ENCODE assay signal across 25 cellular contexts in the genomic region with DNA sequence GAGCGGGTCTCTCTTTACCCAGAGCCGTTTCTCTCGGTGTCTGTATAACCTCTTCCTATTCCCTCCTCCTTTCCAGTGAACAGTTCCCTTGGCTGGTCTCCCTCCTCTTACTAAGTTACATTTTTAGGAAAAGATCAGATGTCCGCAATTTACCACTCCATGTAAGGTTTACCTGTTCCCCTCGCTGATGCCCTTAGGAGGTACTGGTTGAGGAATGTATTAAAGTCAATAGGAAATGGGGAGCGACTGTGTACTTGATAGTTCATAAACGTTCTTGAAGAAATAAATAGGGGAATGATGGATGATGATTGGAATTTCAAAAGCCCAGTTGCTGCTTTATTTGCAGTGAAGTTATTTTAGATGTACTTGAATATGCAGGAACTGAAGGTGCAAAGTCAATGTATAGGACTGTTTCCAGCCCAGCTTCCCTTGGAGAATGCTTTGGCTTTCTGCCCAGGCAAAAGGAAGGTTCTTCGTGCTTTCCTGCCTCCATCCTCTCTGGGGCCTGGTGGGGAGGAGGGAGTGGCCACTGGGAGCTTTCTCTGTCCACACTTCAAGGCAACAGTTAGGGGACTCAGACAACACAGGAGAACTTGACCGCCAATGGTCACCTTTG. TPM values are rescaled to one million over a fixed set of nuclear protein-coding genes. Genes with fewer than 3 reads are reported as not detected.
DNase-seq lines count a peak whose midpoint lies in the region; ATAC-seq and TF ChIP-seq lines count a peak whose summit lies in the region.
"Had no signal": no experiment of that assay in that cellular context is flagged by ENCODE, and none has a peak within 500 bp of the region (broad histone marks: within the 10 kb centered on the region; RNA-seq: fewer than 3 reads in every experiment).

No MANE protein-coding gene starts in this region.

- H2AFZ ChIP-seq in PC-3 (ENCODE audit: low read length) = peak overlapping the region; percentile 55; the same call in 1 of the 2 replicates
- H2AFZ ChIP-seq: parathyroid adenoma had no signal

- no peaks in the 10 kb centered on the region for H3K36me3 ChIP-seq in PC-3 (ENCODE audit: low read depth, low read length)
- no peaks in the 10 kb centered on the region for H3K36me3 ChIP-seq in right atrium auricular region
- H3K36me3 ChIP-seq in brain microvascular endothelial cell (replicated peaks) = no peaks in the 10 kb centered on the region
- H3K36me3 ChIP-seq: MG63, thoracic aorta had no signal

- H3K9ac ChIP-seq in PC-3 (ENCODE audit: low read length) = no peak overlapping the region
- H3K9ac ChIP-seq: parathyroid adenoma had no signal

- no peak for TF ChIP-seq CTCF in PC-3 (conservative IDR thresholded peaks at IDR 0.05; ENCODE audit: low read depth, low read length)
- TF ChIP-seq CTCF in right atrium auricular region (IDR thresholded peaks at IDR 0.05) = no peak
- no peak for TF ChIP-seq CTCF in brain microvascular endothelial cell (IDR thresholded peaks at IDR 0.05; ENCODE audit: low read depth, low read length, missing control alignments)

- no peaks in the 10 kb centered on the region for H3K79me2 ChIP-seq in PC-3 (ENCODE audit: low read length)
- H3K79me2 ChIP-seq: parathyroid adenoma had no signal

- in situ Hi-C loops in brain microvascular endothelial cell (cut with HindIII; ENCODE audit: low pct_ligation_motif_present, low sequenced_read_pairs) = no loop called here

- POLR2A ChIA-PET in PC-3 (lab: Charles Lee; ENCODE audit: unreplicated experiment) = interaction anchor here (0.7 kb wide), 1 partner anchor 88 kb away, joined by 3 read pairs; no protein-coding TSS in a partner anchor

- no peaks in the 10 kb centered on the region for H4K20me1 ChIP-seq in PC-3 (ENCODE audit: low read length)

- intact Hi-C loops in PC-3 (cut with micrococcal nuclease) = no loop called here

- no peak overlapping the region for H3K27ac ChIP-seq in PC-3 (ENCODE audit: low read length)
- H3K27ac ChIP-seq in right atrium auricular region = peak overlapping the region; percentile 36 to 53
- H3K27ac ChIP-seq in brain microvascular endothelial cell = no peak overlapping the region
- H3K27ac ChIP-seq: 22Rv1, epithelial cell of prostate, parathyroid adenoma, thoracic aorta had no signal

- H3K9me2 ChIP-seq in PC-3 (replicated peaks; ENCODE audit: low read length) = no peaks in the 10 kb centered on the region; the same call in 1 of the 2 replicates

- CTCF ChIA-PET in PC-3 (lab: Charles Lee) = no interaction called here

- H3K27me3 ChIP-seq in PC-3 (ENCODE audit: low read length) (no peaks in the 10 kb centered on the region), right atrium auricular region (no peaks in the 10 kb centered on the region), brain microvascular endothelial cell (replicated peaks) (no peaks in the 10 kb centered on the region)
- H3K27me3 ChIP-seq: MG63 had no signal

- no peaks in the 10 kb centered on the region for H3F3A ChIP-seq in PC-3 (ENCODE audit: low read length, unreplicated experiment)

- peaks cover 9% of the 10 kb centered on the region; the same call in 1 of the 2 replicates for H3K4me1 ChIP-seq in PC-3 (ENCODE audit: insufficient read depth, low read length)
- peaks cover 0 to 46% of the 10 kb centered on the region in 2 donors for H3K4me1 ChIP-seq in right atrium auricular region

- no TSS peak for BruUV-seq in PC-3 (replicated peaks; lab: Mats Ljungman, UMichigan)

- H3K9me3 ChIP-seq in PC-3 (ENCODE audit: low read length) (no peaks in the 10 kb centered on the region), right atrium auricular region (no peaks in the 10 kb centered on the region)
- H3K9me3 ChIP-seq: MG63, thoracic aorta had no signal

- DNase-seq in DMS 273 (lab: John Stamatoyannopoulos, UW; ENCODE audit: unreplicated experiment) (peak; percentile 15), DMS 273 treated with DMSO at 0.1 percent for 48 hours (lab: John Stamatoyannopoulos, UW) (no peak), PC-3 (peak; percentile 45), right atrium auricular region (ENCODE audit: low spot score) (no peak), renal cortical epithelial cell (ENCODE audit: low read depth) (peak; percentile 29), HT-29 (ENCODE audit: low spot score) (no peak), brain microvascular endothelial cell (no peak)
- DNase-seq: activated CD4-positive, alpha-beta T cell treated with anti-CD3 and anti-CD28 coated beads for 48 hours; activated naive CD8-positive, alpha-beta T cell treated with anti-CD3 and anti-CD28 coated beads, Interleukin-2, amount 50 U/mL, for 24 hours; activated T-cell treated with anti-CD3 and anti-CD28 coated beads, Interleukin-2, amount 50 U/mL, for 4 hours; Calu3; HCEC 1CT; MG63; NCI-H2029 treated with DMSO at 0.1 percent for 48 hours; NCI-H446; stimulated activated CD4-positive, alpha-beta T cell treated with anti-CD3 and anti-CD28 coated beads, Interleukin-15, amount 100 ng/mL, for 24 hours; stimulated activated naive CD4-positive, alpha-beta T cell treated with Interleukin-2 at 50 U/mL for 16 hours had no signal

- no peak overlapping the region for H3K4me2 ChIP-seq in PC-3 (ENCODE audit: low read length)

- ATAC-seq in PC-3 = peak; percentile 78
- no peak for ATAC-seq in GM18517 (IDR thresholded peaks at IDR 0.05; ENCODE audit: unreplicated experiment)
- ATAC-seq: activated naive CD8-positive, alpha-beta T cell treated with anti-CD3 and anti-CD28 coated beads, Interleukin-2, amount 50 U/mL, for 24 hours; activated T-cell treated with anti-CD3 and anti-CD28 coated beads, Interleukin-2, amount 50 U/mL, for 4 hours; GM12878 had no signal

- no peak overlapping the region for H3K4me3 ChIP-seq in PC-3 (ENCODE audit: low read length)
- no peak overlapping the region for H3K4me3 ChIP-seq in right atrium auricular region
- no peak overlapping the region for H3K4me3 ChIP-seq in brain microvascular endothelial cell (ENCODE audit: low read depth, low read length)
- H3K4me3 ChIP-seq: GM12878, lung, MG63, thoracic aorta had no signal

RNA-seq across cellular contexts. Expression of gene ADGRF5, which starts 19.9 kb away (rescaled TPM):
- total RNA-seq in PC-3 (2014; rRNA removed) (0.75 and 1.6 TPM in 2 replicates), right atrium auricular region (10 to 100 TPM; 38.4 to 59.4 TPM), renal cortical epithelial cell (0.17 and 0.70 TPM in 2 replicates)
- 0.05 TPM in 1 of 2 replicates, not detected in the other for total RNA-seq in HT-29 (2014; rRNA removed; shearing (Covaris generic))
- total RNA-seq: activated CD8-positive, alpha-beta memory T cell treated with anti-CD3 and anti-CD28 coated beads for 36 hours had no signal

Comparison
In these comparisons a context has a peak if more than half of its experiments do, and no peak if none do; other contexts are left out.
1. DNase-seq: peak in DMS 273 (single experiment), PC-3 (single experiment) and renal cortical epithelial cell (single experiment); none in DMS 273 treated with DMSO at 0.1 percent for 48 hours (single experiment), right atrium auricular region (single experiment), HT-29 (single experiment) and brain microvascular endothelial cell (single experiment).
2. H3K27ac ChIP-seq: peak in right atrium auricular region (2 of 2); none in PC-3 (single experiment) and brain microvascular endothelial cell (single experiment).
3. RNA of gene ADGRF5, which starts 19.9 kb away (total RNA-seq): 38.4 to 59.4 TPM in right atrium auricular region; 0.75 to 1.6 TPM in PC-3, 0.17 to 0.70 TPM in renal cortical epithelial cell and 0.05 TPM in HT-29; every median in the first group is over 10 times any median in the second.